Comparison of ENCODE assay signal across 10 cellular contexts in genomic region chr6:170035104-170035503, GRCh38.
"Had no signal": no experiment of that assay in that cellular context is flagged by ENCODE, and none has a peak within 500 bp of the region (broad histone marks: within the 10 kb centered on the region; RNA-seq: fewer than 3 reads in every experiment).

No MANE protein-coding gene starts in this region.

- H3K4me3 Mint-ChIP-seq: H9, HFFc6, IgD-negative memory B cell had no signal

- FAIRE-seq: H54, HTR-8/SVneo had no signal

- H3K4me2 ChIP-seq: KMS-11 had no signal

- DNase-seq: GM23248, GOT3, H9, HCEC 1CT, HFFc6, KBM-7 had no signal

- H3K27ac Mint-ChIP-seq: HFFc6 had no signal

- H3K9ac ChIP-seq: GM23248, KMS-11 had no signal

- H3K27ac ChIP-seq: GM23248, KMS-11 had no signal

- H3K27me3 Mint-ChIP-seq: IgD-negative memory B cell had no signal

- H3K4me3 ChIP-seq: GM23248 had no signal

- H2AFZ ChIP-seq: GM23248 had no signal
